ENCODE assay signal across 15 cellular contexts in the genomic region with DNA sequence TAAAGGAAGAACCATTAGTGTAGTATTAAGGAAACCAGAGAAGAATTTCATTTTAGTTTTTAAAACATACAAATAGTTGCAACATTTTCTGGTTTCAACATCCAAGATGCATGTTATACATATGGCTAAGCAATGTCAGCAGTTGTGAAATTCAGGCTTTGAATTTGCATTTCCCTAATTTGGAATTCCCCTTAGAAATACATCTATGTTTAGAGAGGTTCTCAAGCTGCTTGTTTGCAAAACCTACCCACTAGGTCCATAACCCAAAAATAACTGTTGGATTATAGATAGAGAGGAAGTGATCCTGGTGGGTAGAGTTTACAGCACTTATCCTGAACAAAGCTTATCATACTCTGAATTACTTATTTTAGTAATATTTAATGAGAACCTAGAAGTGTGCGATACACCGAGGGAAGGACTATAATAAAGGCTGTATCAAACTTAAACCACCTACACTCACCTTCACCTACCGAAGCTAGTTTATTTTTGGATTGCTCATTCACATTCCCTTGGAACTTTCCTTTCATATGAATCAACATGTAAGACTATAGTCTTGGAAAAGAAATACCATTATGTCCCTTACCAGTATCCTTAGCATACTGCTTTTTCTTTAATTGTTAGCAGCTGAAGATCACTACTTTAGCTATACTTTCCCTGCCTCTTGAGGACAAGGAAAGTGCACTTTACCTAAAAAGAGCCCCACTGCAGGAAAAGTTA.
A peak's percentile ranks its signal among the peaks of the same experiment; 100 is the strongest.
DNase-seq lines count a peak whose midpoint lies in the region; ATAC-seq and TF ChIP-seq lines count a peak whose summit lies in the region.
"Had no signal": no experiment of that assay in that cellular context is flagged by ENCODE, and none has a peak within 500 bp of the region (broad histone marks: within the 10 kb centered on the region; RNA-seq: fewer than 3 reads in every experiment).

No MANE protein-coding gene starts in this region.

- no peaks in the 10 kb centered on the region for H3K9me3 ChIP-seq in left lung

- H3K27me3 ChIP-seq in left lung, result no peaks in the 10 kb centered on the region

- ATAC-seq in GM21529 (IDR thresholded peaks at IDR 0.05; ENCODE audit: unreplicated experiment) (peak; percentile 69), left lung (peak; percentile 9)
- ATAC-seq: activated T-cell treated with anti-CD3 and anti-CD28 coated beads, Interleukin-2, amount 50 U/mL, for 4 hours; stimulated activated naive CD8-positive, alpha-beta T cell treated with anti-CD3 and anti-CD28 coated beads, Interleukin-15, amount 100 ng/mL, for 72 hours had no signal

- intact Hi-C loops in CD14-positive monocyte (cut with micrococcal nuclease) (no loop called here), left lung (cut with DNase I) (loop anchor here in 1 of 2 donors (5.0 kb wide), 1 partner anchor 72 kb away; no protein-coding TSS in a partner anchor)

- peaks cover 60% of the 10 kb centered on the region for H3K4me1 Mint-ChIP-seq in CD14-positive monocyte
- H3K4me1 Mint-ChIP-seq: stimulated activated naive CD8-positive, alpha-beta T cell treated with anti-CD3 and anti-CD28 coated beads, Interleukin-15, amount 100 ng/mL, for 72 hours had no signal

- no peaks in the 10 kb centered on the region for H3K27me3 Mint-ChIP-seq in CD14-positive monocyte (ENCODE audit: low read depth in 3 of 3)
- H3K27me3 Mint-ChIP-seq: brain; stimulated activated naive CD8-positive, alpha-beta T cell treated with anti-CD3 and anti-CD28 coated beads, Interleukin-15, amount 100 ng/mL, for 72 hours had no signal

- DNase-seq in CD14-positive monocyte (ENCODE audit: low spot score) (no peak), NOMO-1 treated with dmso at 0.1 percent for 144 hours (lab: John Stamatoyannopoulos, UW; ENCODE audit: unreplicated experiment) (peak; percentile 60), left lung (no peak), amniotic stem cell (lab: John Stamatoyannopoulos, UW) (no peak), hepatic stellate cell (ENCODE audit: low spot score) (no peak), DMS79 (lab: John Stamatoyannopoulos, UW) (no peak), SHP77 treated with DMSO at 0.1 percent for 48 hours (lab: John Stamatoyannopoulos, UW) (no peak)
- DNase-seq: activated T-cell treated with anti-CD3 and anti-CD28 coated beads, Interleukin-2, amount 50 U/mL, for 4 hours; RPMI8226; stimulated activated CD4-positive, alpha-beta T cell treated with anti-CD3 and anti-CD28 coated beads, Interleukin-2, amount 100 ng/mL, for 24 hours; stimulated activated naive CD8-positive, alpha-beta T cell treated with anti-CD3 and anti-CD28 coated beads, Interleukin-15, amount 100 ng/mL, for 72 hours had no signal

- H3K4me3 ChIP-seq in left lung, result no peak overlapping the region

- H3K36me3 ChIP-seq in left lung, result peaks cover 0 to 37% of the 10 kb centered on the region in 2 donors

- no peak for TF ChIP-seq CTCF in CD14-positive monocyte (IDR thresholded peaks at IDR 0.05)
- no peak for TF ChIP-seq CTCF in left lung (IDR thresholded peaks at IDR 0.05)

- peaks cover 33 to 50% of the 10 kb centered on the region in 2 donors for H3K36me3 Mint-ChIP-seq in CD14-positive monocyte

- no peaks in the 10 kb centered on the region for H3K9me3 Mint-ChIP-seq in CD14-positive monocyte
- H3K9me3 Mint-ChIP-seq: activated T-cell treated with anti-CD3 and anti-CD28 coated beads, Interleukin-2, amount 50 U/mL, for 4 hours; brain; stimulated activated naive CD8-positive, alpha-beta T cell treated with anti-CD3 and anti-CD28 coated beads, Interleukin-15, amount 100 ng/mL, for 72 hours had no signal

- peak overlapping the region; percentile 77 to 94 (median 85) for H3K27ac Mint-ChIP-seq in CD14-positive monocyte
- H3K27ac Mint-ChIP-seq: brain; stimulated activated naive CD8-positive, alpha-beta T cell treated with anti-CD3 and anti-CD28 coated beads, Interleukin-15, amount 100 ng/mL, for 72 hours had no signal

- H3K27ac ChIP-seq in left lung, result peak overlapping the region in 1 of 2 donors; percentile 40
- H3K27ac ChIP-seq: C4-2B, VCaP had no signal

- H3K4me1 ChIP-seq in left lung, result peaks cover 28 to 70% of the 10 kb centered on the region in 2 donors

- no peak overlapping the region for H3K4me3 Mint-ChIP-seq in CD14-positive monocyte
- H3K4me3 Mint-ChIP-seq: activated T-cell treated with anti-CD3 and anti-CD28 coated beads, Interleukin-2, amount 50 U/mL, for 4 hours; brain; stimulated activated naive CD8-positive, alpha-beta T cell treated with anti-CD3 and anti-CD28 coated beads, Interleukin-15, amount 100 ng/mL, for 72 hours had no signal
